In the genomic region with DNA sequence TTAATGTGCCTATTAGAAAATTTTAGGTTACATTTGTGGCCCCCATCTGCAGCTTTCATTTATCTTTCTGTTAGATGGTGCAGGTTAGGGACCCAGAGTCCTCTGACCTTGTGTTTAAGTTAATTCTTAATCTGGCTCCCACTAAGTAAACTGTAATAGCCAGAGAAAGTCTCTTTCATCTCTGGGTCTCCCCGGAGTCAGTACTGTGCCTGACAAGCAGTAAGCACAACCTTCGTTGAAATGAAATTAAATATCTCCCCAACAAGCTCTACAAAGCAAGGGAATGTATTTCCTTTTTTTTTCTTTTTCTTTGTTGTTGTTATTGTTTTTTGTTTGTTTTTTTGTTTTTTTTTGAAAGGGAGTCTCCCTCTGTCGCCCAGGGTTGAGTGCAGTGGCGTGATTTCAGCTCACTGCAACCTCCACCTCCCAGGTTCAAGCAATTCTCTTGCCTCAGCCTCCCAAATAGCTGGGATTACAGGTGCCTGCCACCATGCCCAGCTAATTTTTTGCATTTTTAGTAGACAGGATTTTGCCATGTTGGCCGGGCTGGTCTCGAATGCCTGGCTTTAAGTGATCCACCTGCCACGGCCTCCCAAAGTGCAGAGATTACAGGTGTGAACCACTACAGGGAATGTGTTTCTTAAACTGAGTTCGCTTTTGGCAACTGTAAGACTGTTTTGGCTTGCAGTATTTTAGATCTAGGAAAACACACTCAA, we compare ENCODE assay signal across 7 cellular contexts.
DNase-seq lines count a peak whose midpoint lies in the region; ATAC-seq, FAIRE-seq and TF ChIP-seq lines count a peak whose summit lies in the region.

No MANE protein-coding gene starts in this region.

- peak; percentile 55 for ATAC-seq in left lobe of liver
- no peak for ATAC-seq in HG03108 (IDR thresholded peaks at IDR 0.05; ENCODE audit: unreplicated experiment)

- H3K9me3 ChIP-seq in SJCRH30 (replicated peaks): no peaks in the 10 kb centered on the region
- H3K9me3 ChIP-seq in stomach: no peaks in the 10 kb centered on the region

- intact Hi-C loops in stomach (cut with DNase I; ENCODE audit: low total_unique reads): no loop called here

- H3K4me3 ChIP-seq in SJCRH30 (peak overlapping the region; percentile 63), stomach (peak overlapping the region in 2 of 4 donors; percentile 35 to 48)

- H3K36me3 ChIP-seq in SJCRH30 (no peaks in the 10 kb centered on the region), stomach (no peaks in the 10 kb centered on the region)

- H3K27ac ChIP-seq in SJCRH30 (peak overlapping the region; percentile 81), stomach (peak overlapping the region in 4 of 5 donors; percentile 79 to 90 (median 88))

- no peak for TF ChIP-seq EP300 in stomach (IDR thresholded peaks at IDR 0.05)

- no peaks in the 10 kb centered on the region for H3K4me1 ChIP-seq in SJCRH30
- peaks cover 5 to 17% (median 12%) of the 10 kb centered on the region in 4 donors for H3K4me1 ChIP-seq in stomach

- WGBS in stomach, 5 donors: 79 to 89% (median 81%) methylated on average over 8 of the region's 8 CpGs

- no peak for TF ChIP-seq CTCF in stomach (IDR thresholded peaks at IDR 0.05)

- peak; percentile 11 for FAIRE-seq in GM19239 (lab: Jason Lieb, UNC)

- H3K27me3 ChIP-seq in SJCRH30: no peaks in the 10 kb centered on the region
- H3K27me3 ChIP-seq in stomach: no peaks in the 10 kb centered on the region

- DNase-seq in GM19239 (ENCODE audit: insufficient read length, low spot score): peak; percentile 22
- DNase-seq in SJCRH30: no peak
- DNase-seq in left lobe of liver (ENCODE audit: low spot score): no peak
- no peak for DNase-seq in stomach
- no peak for DNase-seq in NCI-H146 (lab: John Stamatoyannopoulos, UW)
- DNase-seq in mesenteric fat pad (ENCODE audit: low spot score): no peak

- no peak for TF ChIP-seq POLR2A in stomach (IDR thresholded peaks at IDR 0.05)
